8 cellular contexts compared by ENCODE assay signal in genomic region chr15:98548172-98548971, GRCh38.
DNase-seq lines count a peak whose midpoint lies in the region; ATAC-seq and TF ChIP-seq lines count a peak whose summit lies in the region.

No MANE protein-coding gene starts in this region.

- DNase-seq in EH (ENCODE audit: low read depth) (peak; percentile 76), Panc1 (ENCODE audit: low read depth, low spot score) (peak; percentile 22), amygdala (lab: John Stamatoyannopoulos, UW) (peak in 45 of 56 donors; percentile 5 to 79 (median 40)), right atrium auricular region (ENCODE audit: low spot score) (peak; percentile 78), pons (ENCODE audit: low spot score) (peak; percentile 44), ureter (ENCODE audit: low spot score) (peak; percentile 78), PC-3 (no peak)

- H3K9me3 ChIP-seq in Panc1 (ENCODE audit: control insufficient read depth, insufficient read depth, low read depth, low read length) = no peaks in the 10 kb centered on the region
- no peaks in the 10 kb centered on the region for H3K9me3 ChIP-seq in right atrium auricular region
- no peaks in the 10 kb centered on the region for H3K9me3 ChIP-seq in PC-3 (ENCODE audit: low read length)

- no peaks in the 10 kb centered on the region for H3K4me1 ChIP-seq in Panc1 (ENCODE audit: control insufficient read depth, insufficient read depth, low read length)
- H3K4me1 ChIP-seq in right atrium auricular region = peaks cover 0 to 12% of the 10 kb centered on the region in 2 donors
- no peaks in the 10 kb centered on the region for H3K4me1 ChIP-seq in PC-3 (ENCODE audit: insufficient read depth, low read length)

- H3K27ac ChIP-seq in Panc1 (ENCODE audit: low read length) = peak overlapping the region; percentile 78
- peak overlapping the region; percentile 81 to 83 for H3K27ac ChIP-seq in right atrium auricular region
- H3K27ac ChIP-seq in PC-3 (ENCODE audit: low read length) = no peak overlapping the region

- no TSS peak for BruUV-seq in Panc1 (replicated peaks; lab: Mats Ljungman, UMichigan)
- BruUV-seq in PC-3 (replicated peaks; lab: Mats Ljungman, UMichigan) = no TSS peak

- H3K79me2 ChIP-seq in PC-3 (ENCODE audit: low read length) = no peaks in the 10 kb centered on the region

- no peak overlapping the region for H3K4me2 ChIP-seq in PC-3 (ENCODE audit: low read length)

- TF ChIP-seq CTCF in Panc1 (IDR thresholded peaks at IDR 0.05) = no peak; the same call in 1 of the 2 replicates
- peak in 1 of 2 donors; percentile 36 for TF ChIP-seq CTCF in right atrium auricular region (IDR thresholded peaks at IDR 0.05)
- no peak for TF ChIP-seq CTCF in PC-3 (conservative IDR thresholded peaks at IDR 0.05; ENCODE audit: low read depth, low read length)

- in situ Hi-C loops in Panc1 (cut with HindIII; ENCODE audit: low pct_unique_long_range_greater_than_20kb, low sequenced_read_pairs) = no loop called here

- H2AFZ ChIP-seq in PC-3 (ENCODE audit: low read length) = no peak overlapping the region

- H3K9ac ChIP-seq in PC-3 (ENCODE audit: low read length) = no peak overlapping the region

- ATAC-seq in Panc1 (peak; percentile 88), HG02763 (IDR thresholded peaks at IDR 0.05; ENCODE audit: unreplicated experiment) (no peak), PC-3 (no peak)

- H3K9me2 ChIP-seq in PC-3 (replicated peaks; ENCODE audit: low read length) = no peaks in the 10 kb centered on the region

- H4K20me1 ChIP-seq in PC-3 (ENCODE audit: low read length) = no peaks in the 10 kb centered on the region

- POLR2A ChIA-PET in Panc1 (lab: Charles Lee) (no interaction called here), PC-3 (lab: Charles Lee; ENCODE audit: unreplicated experiment) (no interaction called here)

- H3K27me3 ChIP-seq in Panc1 (ENCODE audit: control insufficient read depth, insufficient read depth, low read length) (no peaks in the 10 kb centered on the region; the same call in 1 of the 2 replicates), right atrium auricular region (no peaks in the 10 kb centered on the region), PC-3 (ENCODE audit: low read length) (peaks cover 74% of the 10 kb centered on the region)

- no peaks in the 10 kb centered on the region for H3F3A ChIP-seq in PC-3 (ENCODE audit: low read length, unreplicated experiment)

- H3K4me3 ChIP-seq in Panc1 (ENCODE audit: low read depth in 2 of 2, low read length in 2 of 2) (peak overlapping the region; percentile 61 to 77), right atrium auricular region (peak overlapping the region; percentile 42 to 57), PC-3 (ENCODE audit: low read length) (no peak overlapping the region)

- intact Hi-C loops in Panc1 (cut with micrococcal nuclease; ENCODE audit: unreplicated experiment) = no loop called here
- intact Hi-C loops in PC-3 (cut with micrococcal nuclease) = no loop called here

- H3K36me3 ChIP-seq in Panc1 (ENCODE audit: control insufficient read depth, insufficient read depth, low read length) = no peaks in the 10 kb centered on the region
- H3K36me3 ChIP-seq in right atrium auricular region = no peaks in the 10 kb centered on the region
- H3K36me3 ChIP-seq in PC-3 (ENCODE audit: low read depth, low read length) = no peaks in the 10 kb centered on the region

- CTCF ChIA-PET in Panc1 (lab: Charles Lee) = no interaction called here
- CTCF ChIA-PET in PC-3 (lab: Charles Lee) = interaction anchor here (0.7 kb wide), 1 partner anchor 33 kb away, joined by 3 read pairs; no protein-coding TSS in a partner anchor
